3 cellular contexts compared by ENCODE assay signal in the genomic region with DNA sequence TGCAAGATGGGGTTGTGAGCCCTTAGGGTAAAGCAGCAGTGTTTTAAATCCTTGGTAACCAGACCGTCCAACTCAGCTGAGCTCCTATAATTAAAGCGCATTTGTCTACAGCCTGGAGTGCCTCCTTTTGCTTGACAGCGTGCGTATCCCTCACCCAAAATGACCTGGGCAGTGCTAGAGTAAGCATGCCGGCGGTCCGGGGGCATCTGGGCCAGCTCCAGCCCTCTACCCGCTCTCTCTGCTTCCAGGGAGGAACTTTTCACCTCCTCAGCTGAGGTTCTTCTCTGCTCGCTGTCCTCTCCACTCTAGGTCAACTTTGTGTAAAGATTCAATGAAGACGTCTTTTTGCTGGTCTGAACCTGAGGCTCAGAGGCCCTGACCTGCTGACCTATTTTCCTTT.
"Had no signal": no experiment of that assay in that cellular context is flagged by ENCODE, and none has a peak within 500 bp of the region (broad histone marks: within the 10 kb centered on the region; RNA-seq: fewer than 3 reads in every experiment).

No MANE protein-coding gene starts in this region.

- ATAC-seq: GM12878 had no signal

- DNase-seq: GDM1, GF-D8 had no signal

- H3K4me3 ChIP-seq: GM12878 had no signal
